Comparison of ENCODE assay signal across 13 cellular contexts in the genomic region with DNA sequence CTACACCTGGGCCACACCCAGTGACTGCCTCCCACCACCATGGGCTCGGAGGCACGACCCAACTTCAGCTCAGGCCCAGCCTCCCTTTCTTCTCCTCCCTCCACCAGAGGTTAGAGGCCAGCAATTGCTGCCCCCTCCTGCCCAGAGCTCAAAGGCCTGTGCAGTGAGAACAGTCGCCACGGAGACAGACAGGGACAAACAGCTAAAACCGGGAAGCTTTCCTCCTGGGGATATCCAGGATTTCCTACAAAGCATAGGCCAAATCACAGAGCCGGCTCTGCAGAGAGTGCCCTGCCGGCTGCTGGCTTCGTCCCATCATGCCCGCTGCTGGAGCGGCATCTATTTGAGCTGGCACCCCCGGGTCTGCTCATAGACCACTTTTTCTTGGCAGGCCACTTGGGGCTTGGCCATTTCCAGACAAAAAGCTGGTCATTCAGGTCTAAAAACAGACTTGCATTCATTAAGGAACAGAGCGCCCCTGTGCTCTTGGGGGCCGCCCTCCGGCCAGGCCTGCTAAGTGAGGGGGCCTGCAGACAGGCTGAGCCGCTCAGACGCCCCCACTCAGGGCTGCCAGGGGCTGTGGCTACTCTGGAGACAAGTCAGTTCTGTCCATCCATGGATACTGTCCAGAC. TPM values are rescaled to one million over a fixed set of nuclear protein-coding genes. Genes with fewer than 3 reads are reported as not detected.
DNase-seq lines count a peak whose midpoint lies in the region; ATAC-seq and TF ChIP-seq lines count a peak whose summit lies in the region.
"Had no signal": no experiment of that assay in that cellular context is flagged by ENCODE, and none has a peak within 500 bp of the region (broad histone marks: within the 10 kb centered on the region; RNA-seq: fewer than 3 reads in every experiment).

No MANE protein-coding gene starts in this region.

- H3K9me2 ChIP-seq in Karpas-422 (replicated peaks; ENCODE audit: insufficient read depth, low read length), result no peaks in the 10 kb centered on the region

- H4K20me1 ChIP-seq in Karpas-422 (ENCODE audit: insufficient read depth, low read depth, low read length), result no peaks in the 10 kb centered on the region

- H3K27me3 Mint-ChIP-seq in activated naive CD4-positive, alpha-beta T cell treated with anti-CD3 and anti-CD28 coated beads for 36 hours (ENCODE audit: low read depth), result peaks cover 28% of the 10 kb centered on the region

- H3K4me1 Mint-ChIP-seq in activated naive CD4-positive, alpha-beta T cell treated with anti-CD3 and anti-CD28 coated beads for 36 hours (ENCODE audit: low read depth), result no peaks in the 10 kb centered on the region
- H3K4me1 Mint-ChIP-seq: stimulated activated memory B cell treated with anti-CD40 and anti-IgM and Interleukin-4, amounts not matched to agents 10 μg/mL and 1 μg/mL and 100 μg/mL, for 72 hours had no signal

- TF ChIP-seq EP300 in gastroesophageal sphincter (IDR thresholded peaks at IDR 0.05), result no peak

- no peak overlapping the region for H3K4me3 Mint-ChIP-seq in activated naive CD4-positive, alpha-beta T cell treated with anti-CD3 and anti-CD28 coated beads for 36 hours
- H3K4me3 Mint-ChIP-seq: stimulated activated memory B cell treated with anti-CD40 and anti-IgM and Interleukin-4, amounts not matched to agents 10 μg/mL and 1 μg/mL and 100 μg/mL, for 72 hours had no signal

- DNase-seq in D341Med (ENCODE audit: low spot score) (peak; percentile 59), WERI-Rb-1 (peak; percentile 48), nucleus accumbens (lab: John Stamatoyannopoulos, UW) (peak in 52 of 56 donors; percentile 33 to 92 (median 74)), NAMALWA (ENCODE audit: low spot score) (no peak), Karpas-422 (no peak), HCEC 1CT (no peak)
- DNase-seq in activated naive CD4-positive, alpha-beta T cell treated with anti-CD3 and anti-CD28 coated beads for 36 hours, result no peak
- DNase-seq: NCI-H1105 treated with DMSO at 0.1 percent for 48 hours had no signal

- CTCF ChIA-PET in activated naive CD4-positive, alpha-beta T cell treated with anti-CD3 and anti-CD28 coated beads for 36 hours (lab: Charles Lee), result no interaction called here

- H3K36me3 Mint-ChIP-seq in activated naive CD4-positive, alpha-beta T cell treated with anti-CD3 and anti-CD28 coated beads for 36 hours (ENCODE audit: low read depth), result no peaks in the 10 kb centered on the region
- H3K36me3 Mint-ChIP-seq: stimulated activated memory B cell treated with anti-CD40 and anti-IgM and Interleukin-4, amounts not matched to agents 10 μg/mL and 1 μg/mL and 100 μg/mL, for 72 hours had no signal

- H2AFZ ChIP-seq in Karpas-422 (ENCODE audit: low read length), result no peak overlapping the region

- ATAC-seq in gastroesophageal sphincter, result peak; percentile 38
- ATAC-seq: HCT116; stimulated activated memory B cell treated with anti-CD40 and anti-IgM and Interleukin-4, amounts not matched to agents 10 μg/mL and 1 μg/mL and 100 μg/mL, for 72 hours had no signal

- H3K9me3 ChIP-seq in WERI-Rb-1 (ENCODE audit: severe bottlenecking) (no peaks in the 10 kb centered on the region), gastroesophageal sphincter (no peaks in the 10 kb centered on the region), Karpas-422 (ENCODE audit: low read length) (no peaks in the 10 kb centered on the region)
- H3K9me3 ChIP-seq: SJSA1 had no signal

- H3K27me3 ChIP-seq in WERI-Rb-1 (ENCODE audit: insufficient read depth, low read depth, severe bottlenecking), result no peaks in the 10 kb centered on the region
- peaks cover 61% of the 10 kb centered on the region for H3K27me3 ChIP-seq in gastroesophageal sphincter
- H3K27me3 ChIP-seq in Karpas-422 (ENCODE audit: low read length), result no peaks in the 10 kb centered on the region

- intact Hi-C loops in activated naive CD4-positive, alpha-beta T cell treated with anti-CD3 and anti-CD28 coated beads for 36 hours (cut with micrococcal nuclease), result no loop called here

- H3K79me2 ChIP-seq in Karpas-422 (ENCODE audit: low read length), result no peaks in the 10 kb centered on the region

- H3K27ac ChIP-seq in WERI-Rb-1, result no peak overlapping the region
- H3K27ac ChIP-seq in gastroesophageal sphincter, result peak overlapping the region in 3 of 4 donors; percentile 18 to 57 (median 47)
- H3K27ac ChIP-seq in Karpas-422 (ENCODE audit: low read length), result no peak overlapping the region
- H3K27ac ChIP-seq: SJSA1 had no signal

- H3K4me1 ChIP-seq in gastroesophageal sphincter (peaks cover 0 to 22% (median 9%) of the 10 kb centered on the region in 3 donors), Karpas-422 (ENCODE audit: low read length) (no peaks in the 10 kb centered on the region)

- no peak overlapping the region for H3K27ac Mint-ChIP-seq in activated naive CD4-positive, alpha-beta T cell treated with anti-CD3 and anti-CD28 coated beads for 36 hours
- H3K27ac Mint-ChIP-seq: stimulated activated memory B cell treated with anti-CD40 and anti-IgM and Interleukin-4, amounts not matched to agents 10 μg/mL and 1 μg/mL and 100 μg/mL, for 72 hours had no signal

- H3K4me2 ChIP-seq in Karpas-422 (ENCODE audit: low read depth, low read length, poor library complexity, severe bottlenecking), result no peak overlapping the region

- TF ChIP-seq CTCF in WERI-Rb-1 (IDR thresholded peaks at IDR 0.05; ENCODE audit: low read depth, low read length) (no peak), gastroesophageal sphincter (IDR thresholded peaks at IDR 0.05) (no peak)

- H3K4me3 ChIP-seq in WERI-Rb-1 (ENCODE audit: low read depth, low read length) (no peak overlapping the region), gastroesophageal sphincter (no peak overlapping the region), Karpas-422 (ENCODE audit: low read length) (no peak overlapping the region)
- H3K4me3 ChIP-seq: SJSA1 had no signal

- no peaks in the 10 kb centered on the region for H3K36me3 ChIP-seq in WERI-Rb-1
- H3K36me3 ChIP-seq in gastroesophageal sphincter, result no peaks in the 10 kb centered on the region
- no peaks in the 10 kb centered on the region for H3K36me3 ChIP-seq in Karpas-422 (ENCODE audit: insufficient read depth, low read length)
- H3K36me3 ChIP-seq: SJSA1 had no signal

- H3K9me3 Mint-ChIP-seq in activated naive CD4-positive, alpha-beta T cell treated with anti-CD3 and anti-CD28 coated beads for 36 hours, result no peaks in the 10 kb centered on the region
- H3K9me3 Mint-ChIP-seq: stimulated activated memory B cell treated with anti-CD40 and anti-IgM and Interleukin-4, amounts not matched to agents 10 μg/mL and 1 μg/mL and 100 μg/mL, for 72 hours had no signal

- H3K9ac ChIP-seq in Karpas-422 (ENCODE audit: low read length), result no peak overlapping the region

- TF ChIP-seq POLR2A in gastroesophageal sphincter (IDR thresholded peaks at IDR 0.05), result no peak

- 100% methylated on average over 1 of the region's 16 CpGs; no CpG with 5 or more reads in 1 of the 2 donors for WGBS in gastroesophageal sphincter (ENCODE audit: low coverage in 1 of 2), 2 donors

RNA-seq across cellular contexts. Expression of a gene that starts 17.5 kb away (rescaled TPM):
- under 1 TPM in 2 of 4 donors, not detected in 2; 0.39 to 0.64 TPM for total RNA-seq in gastroesophageal sphincter
- total RNA-seq in Karpas-422 (2014; rRNA removed; shearing (Covaris generic); ENCODE audit: low replicate concordance), result not detected in 2 replicates
- total RNA-seq in activated naive CD4-positive, alpha-beta T cell treated with anti-CD3 and anti-CD28 coated beads for 36 hours, result not detected
- total RNA-seq: Daoy, SJSA1 had no signal

RNA-seq across cellular contexts. Expression of a gene that starts 50.9 kb away (rescaled TPM):
- total RNA-seq in gastroesophageal sphincter, result 100 to 1,000 TPM; 343 to 646 (median 543) TPM
- 869 and 996 TPM in 2 replicates for total RNA-seq in Karpas-422 (2014; rRNA removed; shearing (Covaris generic); ENCODE audit: low replicate concordance)
- total RNA-seq in activated naive CD4-positive, alpha-beta T cell treated with anti-CD3 and anti-CD28 coated beads for 36 hours, result 1,000 to 10,000 TPM; 1,794 to 1,797 TPM

Comparison
In these comparisons a context has a peak if more than half of its experiments do, and no peak if none do; other contexts are left out.
1. DNase-seq: peak in D341Med (single experiment), WERI-Rb-1 (single experiment) and nucleus accumbens (52 of 56); none in NAMALWA (single experiment), Karpas-422 (single experiment), HCEC 1CT (single experiment) and activated naive CD4-positive, alpha-beta T cell treated with anti-CD3 and anti-CD28 coated beads for 36 hours (single experiment).
2. H3K27ac ChIP-seq: peak in gastroesophageal sphincter (3 of 4); none in WERI-Rb-1 (single experiment) and Karpas-422 (single experiment).